In the genomic region with DNA sequence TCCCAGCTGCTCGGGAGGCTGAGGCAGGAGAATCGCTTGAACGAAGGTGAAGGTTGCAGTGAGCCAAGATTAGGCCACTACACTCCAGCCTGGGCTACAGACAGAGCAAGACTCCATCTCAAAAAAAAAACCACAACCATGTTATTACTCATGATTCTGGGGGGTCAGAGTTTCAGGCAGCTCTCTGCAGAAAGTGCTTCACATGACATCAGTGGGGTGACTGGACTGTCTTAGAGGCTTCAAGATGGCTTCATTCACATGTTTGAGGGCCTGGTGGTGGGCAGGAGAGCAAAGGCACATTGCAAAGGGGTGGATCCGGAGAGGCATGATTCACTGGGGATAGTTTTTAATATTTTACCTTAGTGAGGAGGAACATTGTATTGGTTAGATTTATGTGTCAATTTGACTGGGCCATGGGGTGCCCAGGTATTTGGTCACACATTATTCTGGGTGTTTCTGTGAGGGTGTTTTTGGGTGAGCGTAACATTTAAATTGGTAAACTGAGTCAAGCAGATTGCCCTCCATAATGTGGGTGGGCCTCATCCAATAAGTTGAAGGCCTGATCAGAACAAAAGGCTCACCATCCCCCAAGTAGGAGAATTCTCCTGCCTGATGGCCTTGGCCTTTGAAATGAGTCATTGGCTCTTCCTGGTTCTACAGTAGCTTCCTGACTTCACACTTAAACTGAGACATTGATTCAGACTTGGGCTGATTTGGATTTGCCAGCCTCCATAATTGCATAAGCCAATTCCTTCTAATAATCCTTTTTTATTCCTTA, we compare ENCODE assay signal across 14 cellular contexts.
DNase-seq lines count a peak whose midpoint lies in the region; ATAC-seq, FAIRE-seq and TF ChIP-seq lines count a peak whose summit lies in the region.
"Had no signal": no experiment of that assay in that cellular context is flagged by ENCODE, and none has a peak within 500 bp of the region (broad histone marks: within the 10 kb centered on the region; RNA-seq: fewer than 3 reads in every experiment).

No MANE protein-coding gene starts in this region.

- H3K27me3 Mint-ChIP-seq in Calu3 (ENCODE audit: unreplicated experiment): peaks cover 14% of the 10 kb centered on the region

- no peaks in the 10 kb centered on the region for H3K9me3 Mint-ChIP-seq in Calu3 (ENCODE audit: low read depth, unreplicated experiment)

- no peak for FAIRE-seq in GM12878 (lab: Jason Lieb, UNC)

- BruUV-seq in Calu3 (replicated peaks; lab: Mats Ljungman, UMichigan) (no TSS peak), GM12878 (replicated peaks; lab: Mats Ljungman, UMichigan) (no TSS peak)

- H3K9me3 ChIP-seq in HEK293 (ENCODE audit: control insufficient read depth, insufficient read depth, low read depth, low read length): no peaks in the 10 kb centered on the region
- no peaks in the 10 kb centered on the region for H3K9me3 ChIP-seq in GM12878 (replicated peaks; ENCODE audit: control insufficient read depth, insufficient read depth, low read length)
- no peaks in the 10 kb centered on the region for H3K9me3 ChIP-seq in mucosa of descending colon

- H3K79me2 ChIP-seq in GM12878 (ENCODE audit: control insufficient read depth, insufficient read depth, low read length): no peaks in the 10 kb centered on the region

- RAD21 ChIA-PET in GM12878 (lab: Charles Lee; ENCODE audit: unreplicated experiment): no interaction called here

- in situ Hi-C loops in GM12878 (cut with MboI): no loop called here

- H2AFZ ChIP-seq in GM12878 (ENCODE audit: control insufficient read depth, low read depth, low read length): no peak overlapping the region

- peak; percentile 21 for DNase-seq in Calu3
- no peak for DNase-seq in GM12878 (ENCODE audit: low read depth, low spot score)
- DNase-seq in mucosa of descending colon: no peak
- DNase-seq in activated effector memory CD4-positive, alpha-beta T cell treated with Interleukin-2 at 50 U/mL for 16 hours: no peak
- no peak for DNase-seq in GF-D8 (lab: John Stamatoyannopoulos, UW)
- DNase-seq in DMS153 treated with DMSO at 0.1 percent for 48 hours (lab: John Stamatoyannopoulos, UW; ENCODE audit: unreplicated experiment): no peak
- DNase-seq: activated CD4-positive, alpha-beta T cell treated with anti-CD3 and anti-CD28 coated beads, Interleukin-2, amount 50 U/mL, for 1 hour; amniotic stem cell; DMS153; NCI-H1105 treated with DMSO at 0.1 percent for 48 hours; NCI-H526 treated with DMSO at 0.1 percent for 48 hours had no signal

- H3K27ac Mint-ChIP-seq in Calu3 (ENCODE audit: unreplicated experiment): no peak overlapping the region

- H3K4me3 ChIP-seq in HEK293 (ENCODE audit: low read depth, low read length) (no peak overlapping the region), GM12878 (no peak overlapping the region), mucosa of descending colon (no peak overlapping the region)

- H3K36me3 Mint-ChIP-seq in Calu3 (ENCODE audit: insufficient read depth, unreplicated experiment): no peaks in the 10 kb centered on the region

- ATAC-seq in GM12878: peak; percentile 46
- peak; percentile 49 for ATAC-seq in mucosa of descending colon
- no peak for ATAC-seq in GM19328 (IDR thresholded peaks at IDR 0.05; ENCODE audit: unreplicated experiment)
- ATAC-seq: SK-N-SH treated with all-trans-retinoic acid at 6 μM for 48 hours had no signal

- SMC1A ChIA-PET in GM12878 (lab: Charles Lee; ENCODE audit: uncharacterized antibody, unreplicated experiment): no interaction called here

- no peak for TF ChIP-seq CTCF in Calu3 (IDR thresholded peaks at IDR 0.05; ENCODE audit: unreplicated experiment)
- no peak for TF ChIP-seq CTCF in HEK293 (tag by site-specific recombination; IDR thresholded peaks at IDR 0.05)
- no peak for TF ChIP-seq CTCF in GM12878 (IDR thresholded peaks at IDR 0.05 in 2 of 3, conservative IDR thresholded peaks at IDR 0.05 in 1 of 3; ENCODE audit: control insufficient read depth in 2 of 3, extremely low read depth in 1 of 3, insufficient read depth in 1 of 3, low read depth in 3 of 3, low read length in 3 of 3)
- TF ChIP-seq CTCF in mucosa of descending colon (IDR thresholded peaks at IDR 0.05): no peak

- 61% methylated on average over 5 of the region's 5 CpGs for WGBS in GM12878 (ENCODE audit: insufficient coverage, insufficient replicate concordance, low lambda C conversion rate, missing lambda C conversion rate)

- no peaks in the 10 kb centered on the region for H3K27me3 ChIP-seq in GM12878 (replicated peaks in 1 of 2; ENCODE audit: control insufficient read depth in 2 of 2, insufficient read depth in 2 of 2, low read length in 1 of 2)

- H3K4me3 Mint-ChIP-seq in Calu3 (ENCODE audit: low read depth, unreplicated experiment): no peak overlapping the region

- H3K9ac ChIP-seq in GM12878 (ENCODE audit: control insufficient read depth, insufficient read depth, low read length): no peak overlapping the region

- no peak overlapping the region for H3K4me2 ChIP-seq in GM12878 (ENCODE audit: control insufficient read depth, insufficient read depth)

- no peaks in the 10 kb centered on the region for H4K20me1 ChIP-seq in GM12878 (ENCODE audit: control insufficient read depth, insufficient read depth)

- POLR2A ChIA-PET in HEK293 (lab: Yijun Ruan, JAX) (no interaction called here), GM12878 (lab: Charles Lee) (no interaction called here)

- H3K4me1 ChIP-seq in HEK293 (ENCODE audit: control insufficient read depth, insufficient read depth, low read length) (no peaks in the 10 kb centered on the region), GM12878 (ENCODE audit: control insufficient read depth, insufficient read depth, low read length) (no peaks in the 10 kb centered on the region), mucosa of descending colon (ENCODE audit: low read depth) (no peaks in the 10 kb centered on the region)

- H3K4me1 Mint-ChIP-seq in Calu3 (ENCODE audit: low read depth, unreplicated experiment): no peaks in the 10 kb centered on the region

- H3K27ac ChIP-seq in HEK293 (ENCODE audit: extremely low read depth, low read depth, low read length) (no peak overlapping the region), GM12878 (ENCODE audit: control insufficient read depth, insufficient read depth) (no peak overlapping the region)

- intact Hi-C loops in Calu3 (cut with micrococcal nuclease; ENCODE audit: unreplicated experiment) (no loop called here), GM12878 (cut with micrococcal nuclease; ENCODE audit: unreplicated experiment) (no loop called here), mucosa of descending colon (cut with DNase I, micrococcal nuclease) (no loop called here)

- H3K36me3 ChIP-seq in HEK293 (ENCODE audit: control insufficient read depth in 2 of 2, insufficient read depth in 1 of 2, low read length in 2 of 2) (no peaks in the 10 kb centered on the region), GM12878 (ENCODE audit: control insufficient read depth in 2 of 2, insufficient read depth in 2 of 2, low read length in 1 of 2) (no peaks in the 10 kb centered on the region), mucosa of descending colon (ENCODE audit: low read depth) (no peaks in the 10 kb centered on the region)

- no peak for TF ChIP-seq POLR2A in GM12878 (IDR thresholded peaks at IDR 0.05; ENCODE audit: low read depth, low read length)

- no peak for TF ChIP-seq RAD21 in GM12878 (IDR thresholded peaks at IDR 0.05; ENCODE audit: insufficient read depth, low read depth, low read length)

- CTCF ChIA-PET in Calu3 (lab: Charles Lee): interaction anchor here (0.6 kb wide), 1 partner anchor 191 kb away, joined by 3 read pairs; no protein-coding TSS in a partner anchor
- CTCF ChIA-PET in HEK293 (lab: Yijun Ruan, JAX): interaction anchor here (0.6 kb wide), 1 partner anchor 482 kb away, joined by 6 read pairs; no protein-coding TSS in a partner anchor
- CTCF ChIA-PET in GM12878 (lab: Yijun Ruan, JAX): no interaction called here

- no peak for TF ChIP-seq EP300 in GM12878 (IDR thresholded peaks at IDR 0.05; ENCODE audit: borderline replicate concordance in 1 of 2, control insufficient read depth in 1 of 2, low read depth in 2 of 2, low read length in 2 of 2)

TF ChIP-seq in HEK293, 187 proteins besides CTCF, POLR2A, EP300 and RAD21 (continues in another document):
- TF ChIP-seq ZNF266 (tag by site-specific recombination; IDR thresholded peaks at IDR 0.05; ENCODE audit: low read depth) (no peak), ZNF341 (tag by site-specific recombination; IDR thresholded peaks at IDR 0.05; ENCODE audit: low read depth) (no peak), BCL11A (tag by site-specific recombination; IDR thresholded peaks at IDR 0.05; ENCODE audit: low read depth) (no peak), ZNF10 (tag by site-specific recombination; IDR thresholded peaks at IDR 0.05) (peak; percentile 83; the same call in 1 of the 2 replicates), ELK4 (IDR thresholded peaks at IDR 0.05; ENCODE audit: borderline replicate concordance, low read depth, low read length) (no peak), GLIS1 (tag by site-specific recombination; IDR thresholded peaks at IDR 0.05) (no peak)

TF ChIP-seq in GM12878, 131 proteins besides CTCF, POLR2A, EP300 and RAD21:
- TF ChIP-seq YY1 (IDR thresholded peaks at IDR 0.05; ENCODE audit: low read depth, low read length): peak; percentile 49; the same call in 1 of the 2 replicates
- TF ChIP-seq ESRRA (IDR thresholded peaks at IDR 0.05; ENCODE audit: low read length): no peak
- no peak for TF ChIP-seq ZNF384 (IDR thresholded peaks at IDR 0.05; ENCODE audit: borderline replicate concordance, low read depth, low read length)
- TF ChIP-seq, protein P1, sequence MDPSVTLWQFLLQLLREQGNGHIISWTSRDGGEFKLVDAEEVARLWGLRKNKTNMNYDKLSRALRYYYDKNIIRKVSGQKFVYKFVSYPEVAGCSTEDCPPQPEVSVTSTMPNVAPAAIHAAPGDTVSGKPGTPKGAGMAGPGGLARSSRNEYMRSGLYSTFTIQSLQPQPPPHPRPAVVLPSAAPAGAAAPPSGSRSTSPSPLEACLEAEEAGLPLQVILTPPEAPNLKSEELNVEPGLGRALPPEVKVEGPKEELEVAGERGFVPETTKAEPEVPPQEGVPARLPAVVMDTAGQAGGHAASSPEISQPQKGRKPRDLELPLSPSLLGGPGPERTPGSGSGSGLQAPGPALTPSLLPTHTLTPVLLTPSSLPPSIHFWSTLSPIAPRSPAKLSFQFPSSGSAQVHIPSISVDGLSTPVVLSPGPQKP (IDR thresholded peaks at IDR 0.05; ENCODE audit: low read depth, low read length): no peak
- TF ChIP-seq IRF4 (IDR thresholded peaks at IDR 0.05; ENCODE audit: low read depth, low read length): no peak
- peak; percentile 53 for TF ChIP-seq RUNX3 (IDR thresholded peaks at IDR 0.05; ENCODE audit: low read length)
TF ChIP-seq in GM12878: peak in this region for 2.
